27 cellular contexts compared by ENCODE assay signal in the genomic region with DNA sequence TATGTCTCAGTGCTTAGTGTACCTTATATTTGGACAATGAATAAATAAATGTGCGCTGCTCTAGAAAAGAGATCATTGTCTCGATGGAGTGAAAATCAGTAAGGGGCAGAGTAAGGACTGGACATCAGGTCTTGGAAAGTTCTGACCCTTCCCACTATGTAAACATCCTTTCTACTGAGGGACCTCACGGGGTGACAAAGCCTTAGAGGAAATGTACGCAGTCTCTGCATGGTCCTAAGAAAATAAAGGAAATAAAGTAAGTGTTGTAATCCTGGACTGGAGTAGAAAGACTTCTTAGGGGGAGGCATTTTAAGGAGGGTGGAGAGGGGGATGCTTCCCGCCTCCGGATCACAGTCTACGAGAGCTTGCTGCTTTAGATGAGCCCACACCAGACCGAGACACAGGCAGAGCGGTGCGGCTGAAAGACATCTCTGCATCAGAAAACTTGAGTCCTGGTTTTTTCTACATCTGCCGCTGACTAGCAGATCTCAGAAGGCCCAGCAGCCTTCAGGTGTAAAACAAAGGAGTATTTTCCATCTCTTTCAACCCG. TPM values are rescaled to one million over a fixed set of nuclear protein-coding genes. Genes with fewer than 3 reads are reported as not detected.
A peak's percentile ranks its signal among the peaks of the same experiment; 100 is the strongest.
DNase-seq lines count a peak whose midpoint lies in the region; ATAC-seq, FAIRE-seq and TF ChIP-seq lines count a peak whose summit lies in the region.
"Had no signal": no experiment of that assay in that cellular context is flagged by ENCODE, and none has a peak within 500 bp of the region (broad histone marks: within the 10 kb centered on the region; RNA-seq: fewer than 3 reads in every experiment).

No MANE protein-coding gene starts in this region.

- no peaks in the 10 kb centered on the region for H3K36me3 Mint-ChIP-seq in activated naive CD4-positive, alpha-beta T cell treated with anti-CD3 and anti-CD28 coated beads, Interleukin-2, amount 50 U/mL, for 24 hours
- no peaks in the 10 kb centered on the region for H3K36me3 Mint-ChIP-seq in CD8-positive, alpha-beta memory T cell
- no peaks in the 10 kb centered on the region for H3K36me3 Mint-ChIP-seq in neural progenitor cell
- H3K36me3 Mint-ChIP-seq: activated naive CD4-positive, alpha-beta T cell treated with anti-CD3 and anti-CD28 coated beads, Interleukin-2, amount 10 ng/mL, durations not matched to agents 7 days and 5 days; mesothelial cell of epicardium had no signal

- no peaks in the 10 kb centered on the region for H3K79me2 ChIP-seq in K562 (ENCODE audit: control insufficient read depth, insufficient read depth, low read length)
- no peaks in the 10 kb centered on the region for H3K79me2 ChIP-seq in neural progenitor cell (ENCODE audit: low read depth)
- H3K79me2 ChIP-seq: parathyroid adenoma had no signal

- H3K27me3 ChIP-seq in CD8-positive, alpha-beta memory T cell (ENCODE audit: insufficient read depth, low read length, poor library complexity, severe bottlenecking): no peaks in the 10 kb centered on the region
- H3K27me3 ChIP-seq in K562 (ENCODE audit: control insufficient read depth in 2 of 2, insufficient read depth in 2 of 2, low read length in 2 of 2): peaks cover 22 to 44% of the 10 kb centered on the region in 2 experiments
- H3K27me3 ChIP-seq in neural progenitor cell: no peaks in the 10 kb centered on the region
- H3K27me3 ChIP-seq: heart right ventricle, left lung, right atrium auricular region had no signal

- CTCF ChIA-PET in CD8-positive, alpha-beta memory T cell (lab: Charles Lee): no interaction called here
- CTCF ChIA-PET in K562 (lab: Yijun Ruan, JAX; ENCODE audit: low intra/inter-chr PET ratio): no interaction called here

- no peaks in the 10 kb centered on the region for H3K9me1 ChIP-seq in K562 (ENCODE audit: control insufficient read depth, insufficient read depth, low read length)

- no peak overlapping the region for H3K9ac ChIP-seq in K562 (ENCODE audit: insufficient read depth in 1 of 2, low read depth in 2 of 2, low read length in 2 of 2)
- H3K9ac ChIP-seq in neural progenitor cell: no peak overlapping the region
- H3K9ac ChIP-seq: parathyroid adenoma had no signal

- H3K9me3 Mint-ChIP-seq in activated naive CD4-positive, alpha-beta T cell treated with anti-CD3 and anti-CD28 coated beads, Interleukin-2, amount 50 U/mL, for 24 hours: no peaks in the 10 kb centered on the region
- no peaks in the 10 kb centered on the region for H3K9me3 Mint-ChIP-seq in CD8-positive, alpha-beta memory T cell
- no peaks in the 10 kb centered on the region for H3K9me3 Mint-ChIP-seq in neural progenitor cell
- H3K9me3 Mint-ChIP-seq: activated naive CD4-positive, alpha-beta T cell treated with anti-CD3 and anti-CD28 coated beads, Interleukin-2, amount 10 ng/mL, durations not matched to agents 7 days and 5 days; mesothelial cell of epicardium; nephron progenitor cell had no signal

- ATAC-seq in K562: no peak
- ATAC-seq: left lung had no signal

- intact Hi-C loops in K562 (cut with micrococcal nuclease): no loop called here

- H2AFZ ChIP-seq in K562 (ENCODE audit: low read depth, low read length) (peak overlapping the region; percentile 23; the same call in 1 of the 2 replicates), neural progenitor cell (replicated peaks) (peak overlapping the region; percentile 72)

- DNase-seq in activated naive CD4-positive, alpha-beta T cell treated with anti-CD3 and anti-CD28 coated beads, Interleukin-2, amount 50 U/mL, for 16 hours: no peak
- no peak for DNase-seq in CD8-positive, alpha-beta memory T cell
- DNase-seq in K562 (ENCODE audit: extremely low read depth in 1 of 4, low spot score in 3 of 4) (no peak), neural progenitor cell (ENCODE audit: low spot score) (no peak), MV-4-11 (lab: John Stamatoyannopoulos, UW) (no peak), CD1c-positive myeloid dendritic cell (ENCODE audit: extremely low spot score) (no peak), hypothalamus (lab: John Stamatoyannopoulos, UW) (no peak)
- DNase-seq: ACHN; activated naive CD4-positive, alpha-beta T cell treated with anti-CD3 and anti-CD28 coated beads, Interleukin-2, amount 10 ng/mL, durations not matched to agents 7 days and 5 days; effector CD4-positive, alpha-beta T cell; foreskin fibroblast; HCEC 1CT; heart right ventricle; left lung; NCI-H1092; NCI-H1930; NCI-H82; nephron progenitor cell; Right ventricle myocardium superior; stimulated activated CD4-positive, alpha-beta T cell treated with anti-CD3 and anti-CD28 coated beads, Interleukin-12 subunit alpha, Interleukin-12 subunit beta, amount 100 ng/mL, for 4 hours; stimulated activated CD4-positive, alpha-beta T cell treated with anti-CD3 and anti-CD28 coated beads, Interleukin-4, amount 100 ng/mL, for 24 hours; stimulated activated naive CD4-positive, alpha-beta T cell treated with Interleukin-2 at 50 U/mL for 16 hours had no signal

- no peaks in the 10 kb centered on the region for H3K9me3 ChIP-seq in CD8-positive, alpha-beta memory T cell (ENCODE audit: low read length)
- H3K9me3 ChIP-seq in K562 (replicated peaks; ENCODE audit: control insufficient read depth, insufficient read depth, low read depth, low read length) (no peaks in the 10 kb centered on the region), neural progenitor cell (ENCODE audit: low read depth) (no peaks in the 10 kb centered on the region)
- H3K9me3 ChIP-seq: heart right ventricle, left lung, right atrium auricular region had no signal

- TF ChIP-seq POLR2A in K562 (conservative IDR thresholded peaks at IDR 0.05): no peak

- peaks cover 25% of the 10 kb centered on the region for H3K4me1 Mint-ChIP-seq in activated naive CD4-positive, alpha-beta T cell treated with anti-CD3 and anti-CD28 coated beads, Interleukin-2, amount 50 U/mL, for 24 hours
- peaks cover 25 to 27% (median 26%) of the 10 kb centered on the region in 3 donors for H3K4me1 Mint-ChIP-seq in CD8-positive, alpha-beta memory T cell
- peaks cover 9% of the 10 kb centered on the region for H3K4me1 Mint-ChIP-seq in neural progenitor cell

- no peak overlapping the region for H3K27ac ChIP-seq in CD8-positive, alpha-beta memory T cell (ENCODE audit: low read depth, low read length)
- H3K27ac ChIP-seq in K562 (ENCODE audit: extremely low read depth, low read depth, low read length) (no peak overlapping the region), neural progenitor cell (no peak overlapping the region)
- H3K27ac ChIP-seq: C4-2B, heart right ventricle, left lung, parathyroid adenoma, right atrium auricular region had no signal

- FAIRE-seq in K562 (lab: Jason Lieb, UNC): no peak

- H4K20me1 ChIP-seq in K562 (replicated peaks; ENCODE audit: control insufficient read depth, insufficient read depth, low read length) (no peaks in the 10 kb centered on the region), neural progenitor cell (ENCODE audit: low read depth) (no peaks in the 10 kb centered on the region)

- H3K36me3 ChIP-seq in CD8-positive, alpha-beta memory T cell (ENCODE audit: insufficient read depth, low read length): no peaks in the 10 kb centered on the region
- H3K36me3 ChIP-seq in K562 (ENCODE audit: control insufficient read depth, insufficient read depth, low read length): no peaks in the 10 kb centered on the region
- H3K36me3 ChIP-seq in neural progenitor cell: no peaks in the 10 kb centered on the region
- H3K36me3 ChIP-seq: heart right ventricle, left lung, right atrium auricular region had no signal

- no peak for TF ChIP-seq EP300 in K562 (IDR thresholded peaks at IDR 0.05; ENCODE audit: low read length)

- 15% methylated on average over 12 of the region's 12 CpGs for WGBS in K562 (ENCODE audit: insufficient coverage, low coverage, missing lambda C conversion rate)

- H3K4me3 ChIP-seq in CD8-positive, alpha-beta memory T cell (ENCODE audit: low read length): no peak overlapping the region
- H3K4me3 ChIP-seq in K562 (no peak overlapping the region), neural progenitor cell (no peak overlapping the region)
- H3K4me3 ChIP-seq: left lung, right atrium auricular region had no signal

- in situ Hi-C loops in K562 (cut with MboI): loop anchor here (25.0 kb wide), 2 partner anchors 1267 to 1442 kb away; no protein-coding TSS in a partner anchor

- H3K4me1 ChIP-seq in CD8-positive, alpha-beta memory T cell (ENCODE audit: insufficient read depth, low read length): peaks cover 14% of the 10 kb centered on the region
- H3K4me1 ChIP-seq in K562 (replicated peaks in 1 of 2; ENCODE audit: control insufficient read depth in 2 of 2, insufficient read depth in 2 of 2, low read length in 2 of 2): no peaks in the 10 kb centered on the region; a peak in 2 of 5 replicates
- peaks cover 5% of the 10 kb centered on the region for H3K4me1 ChIP-seq in neural progenitor cell
- H3K4me1 ChIP-seq: parathyroid adenoma, right atrium auricular region had no signal

- TF ChIP-seq CTCF in K562 (IDR thresholded peaks at IDR 0.05 in 2 of 3, conservative IDR thresholded peaks at IDR 0.05 in 1 of 3; ENCODE audit: insufficient read depth in 2 of 3, low read depth in 1 of 3, low read length in 3 of 3) (no peak), neural progenitor cell (IDR thresholded peaks at IDR 0.05) (no peak)

- peak overlapping the region; percentile 45 for H3K4me3 Mint-ChIP-seq in activated naive CD4-positive, alpha-beta T cell treated with anti-CD3 and anti-CD28 coated beads, Interleukin-2, amount 50 U/mL, for 24 hours
- peak overlapping the region in 4 of 7 donors; percentile 24 to 83 (median 42) for H3K4me3 Mint-ChIP-seq in CD8-positive, alpha-beta memory T cell
- H3K4me3 Mint-ChIP-seq in neural progenitor cell: no peak overlapping the region
- H3K4me3 Mint-ChIP-seq: mesothelial cell of epicardium, nephron progenitor cell had no signal

- BruUV-seq in K562 (replicated peaks; lab: Mats Ljungman, UMichigan): no TSS peak

- no peak overlapping the region for H3K27ac Mint-ChIP-seq in activated naive CD4-positive, alpha-beta T cell treated with anti-CD3 and anti-CD28 coated beads, Interleukin-2, amount 50 U/mL, for 24 hours
- H3K27ac Mint-ChIP-seq in CD8-positive, alpha-beta memory T cell: peak overlapping the region in 6 of 8 donors; percentile 10 to 81 (median 39)
- H3K27ac Mint-ChIP-seq in neural progenitor cell: peak overlapping the region; percentile 55
- H3K27ac Mint-ChIP-seq: mesothelial cell of epicardium had no signal

- H3F3A ChIP-seq in neural progenitor cell (ENCODE audit: low read depth): no peaks in the 10 kb centered on the region

- H3K4me2 ChIP-seq in K562 (ENCODE audit: insufficient read depth, low read length) (no peak overlapping the region), neural progenitor cell (no peak overlapping the region)

- H3K27me3 Mint-ChIP-seq in activated naive CD4-positive, alpha-beta T cell treated with anti-CD3 and anti-CD28 coated beads, Interleukin-2, amount 50 U/mL, for 24 hours: no peaks in the 10 kb centered on the region
- peaks cover 0 to 6% of the 10 kb centered on the region in 2 donors for H3K27me3 Mint-ChIP-seq in CD8-positive, alpha-beta memory T cell
- H3K27me3 Mint-ChIP-seq in neural progenitor cell (ENCODE audit: insufficient read depth, low read depth): peaks cover 12% of the 10 kb centered on the region

- no peak for TF ChIP-seq RAD21 in K562 (CRISPR knock-in tag; conservative IDR thresholded peaks at IDR 0.05 in 1 of 2, IDR thresholded peaks at IDR 0.05 in 1 of 2)

- POLR2A ChIA-PET in CD8-positive, alpha-beta memory T cell (lab: Charles Lee): no interaction called here
- POLR2A ChIA-PET in K562 (lab: Yijun Ruan, JAX): no interaction called here

RNA-seq across cellular contexts. Expression of a gene that starts 22.3 kb away (rescaled TPM):
- 1 to 10 TPM; 8.3 to 8.8 TPM for total RNA-seq in CD8-positive, alpha-beta memory T cell
- polyA plus RNA-seq in CD8-positive, alpha-beta memory T cell: 13.0 TPM
- 0.28 and 0.65 TPM in 2 replicates for total RNA-seq in K562 (2011; cell fraction: chromatin; rRNA removed; ENCODE audit: low replicate concordance)
- total RNA-seq in K562 (2011; cell fraction: nucleolus; rRNA removed): 0.17 and 0.79 TPM in 2 replicates
- total RNA-seq in K562 (2011; cell fraction: nucleoplasm; rRNA removed): 0.22 and 2.1 TPM in 2 replicates
- 0.36 and 0.94 TPM in 2 replicates for total RNA-seq in K562 (2014; rRNA removed)
- 0.70 and 0.76 TPM in 2 replicates for total RNA-seq in K562 (2014; rRNA removed; fragmentation: Illumina TruSeq; extraction: Trizol)
- total RNA-seq in K562 (2015; rRNA removed; fragmentation: Illumina TruSeq; extraction: Trizol): 0.75 and 0.87 TPM in 2 replicates
- total RNA-seq in K562 (2021): 0.49 and 0.62 TPM in 2 replicates
- polyA plus RNA-seq in K562 (2011; rRNA removed): 0.04 and 0.28 TPM in 2 replicates
- 0.07 and 0.19 TPM in 2 replicates for polyA plus RNA-seq in K562 (2011; cell fraction: cytosol; rRNA removed)
- 0.30 and 0.60 TPM in 2 replicates for polyA plus RNA-seq in K562 (2011; cell fraction: nucleus; rRNA removed)
- 0.78 and 1.8 TPM in 2 replicates for polyA plus RNA-seq in K562 (2012)
- polyA plus RNA-seq in K562 (2014; fragmentation: Illumina TruSeq; extraction: Trizol): 1.0 and 1.1 TPM in 2 replicates
- under 1 TPM; 0.14 to 0.35 TPM for polyA plus RNA-seq in K562 (2014; fragmentation: Nextera tagmentation; extraction: Ambion mirVana)
- 0.49 and 0.62 TPM in 2 replicates for polyA plus RNA-seq in K562 (2014; rRNA removed)
- 0.27 TPM in 1 of 2 replicates, not detected in the other for polyA minus RNA-seq in K562 (2011; rRNA and poly(A)+ RNA removed)
- not detected in 2 replicates for polyA minus RNA-seq in K562 (2011; cell fraction: cytosol; rRNA and poly(A)+ RNA removed)
- 0.13 TPM in 1 of 2 replicates, not detected in the other for polyA minus RNA-seq in K562 (2011; cell fraction: nucleus; rRNA and poly(A)+ RNA removed)
- total RNA-seq in neural progenitor cell (ENCODE audit: low replicate concordance): 4.3 and 4.5 TPM in 2 replicates

RNA-seq across cellular contexts. Expression of a gene that starts 55.1 kb away (rescaled TPM):
- under 1 TPM; 0.09 to 0.15 TPM for total RNA-seq in CD8-positive, alpha-beta memory T cell
- not detected for polyA plus RNA-seq in CD8-positive, alpha-beta memory T cell
- total RNA-seq in K562 (2011; cell fraction: chromatin; rRNA removed; ENCODE audit: low replicate concordance): not detected in 2 replicates
- total RNA-seq in K562 (2011; cell fraction: nucleolus; rRNA removed): not detected in 2 replicates
- not detected in 2 replicates for total RNA-seq in K562 (2011; cell fraction: nucleoplasm; rRNA removed)
- not detected in 2 replicates for total RNA-seq in K562 (2014; rRNA removed)
- not detected in 2 replicates for total RNA-seq in K562 (2014; rRNA removed; fragmentation: Illumina TruSeq; extraction: Trizol)
- total RNA-seq in K562 (2015; rRNA removed; fragmentation: Illumina TruSeq; extraction: Trizol): not detected in 2 replicates
- total RNA-seq in K562 (2021): 0.22 and 0.27 TPM in 2 replicates
- not detected in 2 replicates for polyA plus RNA-seq in K562 (2011; rRNA removed)
- polyA plus RNA-seq in K562 (2011; cell fraction: cytosol; rRNA removed): 0.01 TPM in 1 of 2 replicates, not detected in the other
- not detected in 2 replicates for polyA plus RNA-seq in K562 (2011; cell fraction: nucleus; rRNA removed)
- polyA plus RNA-seq in K562 (2012): not detected in 2 replicates
- polyA plus RNA-seq in K562 (2014; fragmentation: Illumina TruSeq; extraction: Trizol): not detected in 2 replicates
- not detected for polyA plus RNA-seq in K562 (2014; fragmentation: Nextera tagmentation; extraction: Ambion mirVana)
- polyA plus RNA-seq in K562 (2014; rRNA removed): not detected in 2 replicates
- not detected in 2 replicates for polyA minus RNA-seq in K562 (2011; rRNA and poly(A)+ RNA removed)
- polyA minus RNA-seq in K562 (2011; cell fraction: cytosol; rRNA and poly(A)+ RNA removed): 0.46 TPM in 1 of 2 replicates, not detected in the other
- polyA minus RNA-seq in K562 (2011; cell fraction: nucleus; rRNA and poly(A)+ RNA removed): not detected in 2 replicates
- 32.5 and 42.7 TPM in 2 replicates for total RNA-seq in neural progenitor cell (ENCODE audit: low replicate concordance)

Comparison
In these comparisons a context has a peak if more than half of its experiments do, and no peak if none do; other contexts are left out.
1. RNA of a gene that starts 55.1 kb away (total RNA-seq): 32.5 to 42.7 TPM in neural progenitor cell; 0.09 to 0.15 TPM in CD8-positive, alpha-beta memory T cell and 0.22 to 0.27 TPM in K562; every median in the first group is over 10 times any median in the second.